Comparison of ENCODE assay signal across 1 cellular context in the genomic region with DNA sequence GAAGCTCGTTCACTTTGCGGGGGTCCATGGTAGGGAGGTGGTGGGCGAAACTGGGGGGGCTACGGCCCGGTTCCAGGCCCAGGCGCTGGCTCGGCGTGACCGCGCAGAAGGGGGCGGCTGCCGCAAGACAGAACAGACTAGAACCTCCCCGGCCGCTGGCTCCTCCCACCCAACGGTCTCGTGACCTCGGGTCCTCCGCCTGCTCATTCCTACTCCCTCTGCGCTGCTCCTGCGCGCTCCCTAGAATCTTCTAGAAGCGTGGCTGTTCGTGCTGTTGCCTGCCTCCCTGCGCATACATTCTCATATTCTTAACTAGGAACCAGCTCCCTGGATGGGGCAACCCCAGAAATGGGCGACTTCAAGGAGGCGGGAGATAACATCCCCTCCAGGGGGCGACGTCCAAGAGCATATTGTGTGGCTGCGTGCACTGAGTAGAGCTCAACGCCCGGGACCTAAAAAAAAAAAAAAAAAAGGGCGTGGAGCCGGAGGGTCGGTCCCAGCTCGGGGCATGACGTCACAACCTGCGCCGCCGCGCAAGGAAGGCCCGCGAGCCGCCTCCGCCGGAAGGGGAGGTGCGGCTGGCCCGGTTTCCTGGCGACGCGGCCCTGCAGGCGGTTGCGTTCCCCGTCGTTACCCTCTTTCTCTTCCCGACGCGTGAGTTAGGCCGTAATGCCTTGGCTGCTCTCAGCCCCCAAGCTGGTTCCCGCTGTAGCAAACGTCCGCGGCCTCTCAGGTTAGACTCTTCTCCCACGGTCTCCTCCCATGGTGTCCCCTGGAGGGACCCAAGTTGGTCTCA.
TF ChIP-seq lines count a peak whose summit lies in the region.

Gene ST13 (minus strand): TSS at position 127 of the 796 bp plus-strand sequence. CDS start 99 bp downstream, at position 28.
Gene XPNPEP3 (plus strand): TSS at position 636 of the 796 bp plus-strand sequence. CDS start 34 bp downstream, at position 670.

TF ChIP-seq in HepG2, 621 proteins besides CTCF, POLR2A, EP300 and RAD21 (continued from another document and continues in another):
- TF ChIP-seq RNF219 (CRISPR knock-in tag; IDR thresholded peaks at IDR 0.05) (no peak), ZBTB46 (CRISPR knock-in tag; IDR thresholded peaks at IDR 0.05; ENCODE audit: borderline replicate concordance) (0 out of 2 replicates have a peak, but pooled peaks have one; percentile 49), USF2 (IDR thresholded peaks at IDR 0.05; ENCODE audit: low read depth, low read length) (peak; percentile 61), USF2 (CRISPR knock-in tag; IDR thresholded peaks at IDR 0.05; ENCODE audit: borderline replicate concordance) (peak; percentile 90; the same call in 1 of the 2 replicates), PCBP1 (IDR thresholded peaks at IDR 0.05; ENCODE audit: borderline replicate concordance, low read depth, low read length) (0 out of 2 replicates have a peak, but pooled peaks have one; percentile 35), DMTF1 (CRISPR knock-in tag; IDR thresholded peaks at IDR 0.05) (no peak), FOXK1 (CRISPR knock-in tag; IDR thresholded peaks at IDR 0.05; ENCODE audit: borderline replicate concordance, low read depth) (peak; percentile 75), ZFP37 (CRISPR knock-in tag; IDR thresholded peaks at IDR 0.05; ENCODE audit: borderline replicate concordance) (peak; percentile 31; the same call in 1 of the 2 replicates), ONECUT2 (CRISPR knock-in tag; IDR thresholded peaks at IDR 0.05) (peak; percentile 5; the same call in 1 of the 2 replicates), SMAD9 (CRISPR knock-in tag; IDR thresholded peaks at IDR 0.05) (no peak), ZFP82 (CRISPR knock-in tag; IDR thresholded peaks at IDR 0.05; ENCODE audit: borderline replicate concordance) (peak; percentile 31; the same call in 1 of the 2 replicates), ZC3H4 (CRISPR knock-in tag; IDR thresholded peaks at IDR 0.05; ENCODE audit: borderline replicate concordance) (no peak), ZNF556 (CRISPR knock-in tag; IDR thresholded peaks at IDR 0.05; ENCODE audit: borderline replicate concordance) (peak; percentile 17; the same call in 1 of the 2 replicates), ZNF256 (CRISPR knock-in tag; conservative IDR thresholded peaks at IDR 0.05) (0 out of 2 replicates have a peak, but pooled peaks have one; percentile 20), CC2D1A (CRISPR knock-in tag; IDR thresholded peaks at IDR 0.05) (no peak), HNRNPL (IDR thresholded peaks at IDR 0.05; ENCODE audit: low read depth, low read length) (no peak), CCAR2 (optimal IDR thresholded peaks at IDR 0.05; ENCODE audit: low read depth, low read length) (peak; percentile 22), ZNF180 (CRISPR knock-in tag; IDR thresholded peaks at IDR 0.05; ENCODE audit: borderline replicate concordance, low read depth) (no peak), PAWR (CRISPR knock-in tag; IDR thresholded peaks at IDR 0.05; ENCODE audit: borderline replicate concordance) (0 out of 2 replicates have a peak, but pooled peaks have one; percentile 76), ZNF329 (CRISPR knock-in tag; IDR thresholded peaks at IDR 0.05; ENCODE audit: low read depth) (no peak), EED (CRISPR knock-in tag; IDR thresholded peaks at IDR 0.05) (no peak), SOX13 (IDR thresholded peaks at IDR 0.05) (no peak), SOX13 (CRISPR knock-in tag; conservative IDR thresholded peaks at IDR 0.05 in 1 of 2, IDR thresholded peaks at IDR 0.05 in 1 of 2) (peak in 1 of 2 experiments; percentile 15; a peak in 1 of 4 replicates), ZNF350 (CRISPR knock-in tag; IDR thresholded peaks at IDR 0.05; ENCODE audit: borderline replicate concordance, low read depth) (peak; percentile 63), MEIS1 (CRISPR knock-in tag; IDR thresholded peaks at IDR 0.05; ENCODE audit: borderline replicate concordance) (0 out of 2 replicates have a peak, but pooled peaks have one; percentile 31), CEBPZ (IDR thresholded peaks at IDR 0.05; ENCODE audit: low read length) (no peak), DPF2 (CRISPR knock-in tag; IDR thresholded peaks at IDR 0.05; ENCODE audit: borderline replicate concordance, low read depth) (no peak), EZH2 (conservative IDR thresholded peaks at IDR 0.05; ENCODE audit: low read depth, low read length) (no peak), MAF1 (CRISPR knock-in tag; IDR thresholded peaks at IDR 0.05; ENCODE audit: borderline replicate concordance) (no peak; the same call in 1 of the 2 replicates), PRDM4 (CRISPR knock-in tag; IDR thresholded peaks at IDR 0.05; ENCODE audit: borderline replicate concordance) (no peak), U2AF1 (optimal IDR thresholded peaks at IDR 0.05; ENCODE audit: low read depth, low read length) (no peak), GRHL1 (CRISPR knock-in tag; conservative IDR thresholded peaks at IDR 0.05) (no peak)
- TF ChIP-seq, protein P1, sequence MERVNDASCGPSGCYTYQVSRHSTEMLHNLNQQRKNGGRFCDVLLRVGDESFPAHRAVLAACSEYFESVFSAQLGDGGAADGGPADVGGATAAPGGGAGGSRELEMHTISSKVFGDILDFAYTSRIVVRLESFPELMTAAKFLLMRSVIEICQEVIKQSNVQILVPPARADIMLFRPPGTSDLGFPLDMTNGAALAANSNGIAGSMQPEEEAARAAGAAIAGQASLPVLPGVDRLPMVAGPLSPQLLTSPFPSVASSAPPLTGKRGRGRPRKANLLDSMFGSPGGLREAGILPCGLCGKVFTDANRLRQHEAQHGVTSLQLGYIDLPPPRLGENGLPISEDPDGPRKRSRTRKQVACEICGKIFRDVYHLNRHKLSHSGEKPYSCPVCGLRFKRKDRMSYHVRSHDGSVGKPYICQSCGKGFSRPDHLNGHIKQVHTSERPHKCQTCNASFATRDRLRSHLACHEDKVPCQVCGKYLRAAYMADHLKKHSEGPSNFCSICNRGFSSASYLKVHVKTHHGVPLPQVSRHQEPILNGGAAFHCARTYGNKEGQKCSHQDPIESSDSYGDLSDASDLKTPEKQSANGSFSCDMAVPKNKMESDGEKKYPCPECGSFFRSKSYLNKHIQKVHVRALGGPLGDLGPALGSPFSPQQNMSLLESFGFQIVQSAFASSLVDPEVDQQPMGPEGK (CRISPR knock-in tag; IDR thresholded peaks at IDR 0.05), result peak; percentile 70
